Comparison of ENCODE assay signal across 8 cellular contexts in the genomic region with DNA sequence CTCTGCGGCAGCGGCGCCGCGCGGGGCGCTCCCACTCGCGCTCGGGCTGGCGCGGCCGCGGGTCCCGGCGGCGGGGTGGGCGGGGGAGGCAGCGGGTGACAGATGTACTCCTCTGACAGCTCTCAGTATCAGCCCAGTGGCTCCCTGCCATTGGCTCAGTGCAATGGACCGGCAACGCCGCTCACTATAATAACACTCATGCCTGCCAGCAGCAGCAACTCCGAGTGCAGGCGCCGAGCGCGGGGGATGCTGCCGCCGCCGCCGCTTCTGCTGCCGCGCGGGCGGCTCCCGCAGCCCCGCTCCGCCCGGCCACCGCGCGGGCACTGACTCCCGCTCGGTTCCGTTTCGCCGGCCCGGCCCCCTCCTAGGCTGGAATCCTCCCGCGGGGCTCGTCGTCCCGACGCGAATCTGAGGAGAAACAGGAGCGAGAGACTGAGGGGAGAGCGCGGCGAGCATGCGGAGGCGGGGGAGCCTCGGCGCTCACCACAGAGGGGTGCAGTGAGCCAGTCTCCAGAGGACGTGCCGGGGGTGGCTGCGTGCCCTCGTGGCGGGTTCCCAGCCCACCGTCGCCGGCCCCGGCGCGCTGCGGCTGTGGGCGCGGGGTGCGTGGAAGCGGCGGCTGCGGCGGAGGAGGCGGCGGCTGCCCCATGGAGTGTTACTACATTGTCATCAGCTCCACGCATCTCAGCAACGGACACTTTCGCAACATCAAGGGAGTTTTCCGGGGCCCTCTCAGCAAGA. TPM values are rescaled to one million over a fixed set of nuclear protein-coding genes. Genes with fewer than 3 reads are reported as not detected.
DNase-seq lines count a peak whose midpoint lies in the region; ATAC-seq and TF ChIP-seq lines count a peak whose summit lies in the region.

ZNF804A (plus strand) TSS at position 217 of the 741 bp plus-strand sequence; CDS start at position 648, 431 bp downstream.

- H2AFZ ChIP-seq in H9 (ENCODE audit: low read length): peak within 1 kb of the TSS; percentile 34

- peak within 1 kb of the TSS; percentile 56 for H3K4me2 ChIP-seq in H9 (ENCODE audit: insufficient read depth, insufficient read length, low read length)

- peaks cover 12% of the 10 kb centered on the region for H3K23me2 ChIP-seq in H9 (ENCODE audit: insufficient read length, low read depth, low read length, poor library complexity, severe bottlenecking)

- H3K27me3 ChIP-seq in H9 (ENCODE audit: insufficient read depth, low read length) (peaks cover 11% of the 10 kb centered on the region; the same call in 1 of the 2 replicates), left lung (peaks cover 5 to 56% of the 10 kb centered on the region in 2 donors)

- peaks cover 13% of the 10 kb centered on the region for H3K4me1 Mint-ChIP-seq in activated naive CD4-positive, alpha-beta T cell treated with anti-CD3 and anti-CD28 coated beads for 36 hours (ENCODE audit: low read depth)
- peaks cover 17% of the 10 kb centered on the region in 2 experiments for H3K4me1 Mint-ChIP-seq in H9
- peaks cover 38% of the 10 kb centered on the region for H3K4me1 Mint-ChIP-seq in dendritic cell treated with granulocyte-macrophage colony-stimulating factor and Interleukin-4, amounts not matched to agents 40 ng/mL and 50 ng/mL, for 4 days (ENCODE audit: low read depth)
- H3K4me1 Mint-ChIP-seq in stimulated activated memory B cell treated with anti-CD40 and anti-IgM and Interleukin-4, amounts not matched to agents 10 μg/mL and 1 μg/mL and 100 μg/mL, for 72 hours: peaks cover 24% of the 10 kb centered on the region

- no peak for TF ChIP-seq CTCF in H9 (conservative IDR thresholded peaks at IDR 0.05)
- no peak for TF ChIP-seq CTCF in left lung (IDR thresholded peaks at IDR 0.05)

- intact Hi-C loops in activated naive CD4-positive, alpha-beta T cell treated with anti-CD3 and anti-CD28 coated beads for 36 hours (cut with micrococcal nuclease): no loop called here
- intact Hi-C loops in dendritic cell treated with granulocyte-macrophage colony-stimulating factor and Interleukin-4, amounts not matched to agents 40 ng/mL and 50 ng/mL, for 4 days (cut with micrococcal nuclease): loop anchor here (5.0 kb wide), 1 partner anchor 1889 kb away; the partner anchor contains the start of gene ZC3H15
- intact Hi-C loops in left lung (cut with DNase I): no loop called here

- H3K27ac Mint-ChIP-seq in activated naive CD4-positive, alpha-beta T cell treated with anti-CD3 and anti-CD28 coated beads for 36 hours: peak within 1 kb of the TSS; percentile 30
- H3K27ac Mint-ChIP-seq in H9: no peak within 1 kb of the TSS
- H3K27ac Mint-ChIP-seq in dendritic cell treated with granulocyte-macrophage colony-stimulating factor and Interleukin-4, amounts not matched to agents 40 ng/mL and 50 ng/mL, for 4 days: peak within 1 kb of the TSS; percentile 95
- peak within 1 kb of the TSS; percentile 75 for H3K27ac Mint-ChIP-seq in stimulated activated memory B cell treated with anti-CD40 and anti-IgM and Interleukin-4, amounts not matched to agents 10 μg/mL and 1 μg/mL and 100 μg/mL, for 72 hours

- H3K79me1 ChIP-seq in H9 (ENCODE audit: insufficient read depth, low read depth, low read length, poor library complexity, severe bottlenecking): no peaks in the 10 kb centered on the region

- H3K9me3 ChIP-seq in H9 (ENCODE audit: control insufficient read depth, low read depth, low read length): no peaks in the 10 kb centered on the region
- no peaks in the 10 kb centered on the region for H3K9me3 ChIP-seq in SK-N-MC (ENCODE audit: low read depth, low read length)
- H3K9me3 ChIP-seq in left lung: no peaks in the 10 kb centered on the region

- no peak within 1 kb of the TSS for H3K27ac ChIP-seq in H9 (ENCODE audit: insufficient read length, low read depth, low read length)
- no peak within 1 kb of the TSS for H3K27ac ChIP-seq in SK-N-MC
- peak within 1 kb of the TSS; percentile 77 to 98 for H3K27ac ChIP-seq in left lung

- H2AK5ac ChIP-seq in H9 (ENCODE audit: insufficient read length, low read length): no peak within 1 kb of the TSS

- H3K36me3 ChIP-seq in SK-N-MC (ENCODE audit: insufficient read depth, low read length): no peaks in the 10 kb centered on the region
- no peaks in the 10 kb centered on the region for H3K36me3 ChIP-seq in left lung

- CTCF ChIA-PET in activated naive CD4-positive, alpha-beta T cell treated with anti-CD3 and anti-CD28 coated beads for 36 hours (lab: Charles Lee): no interaction called here

- peaks cover 39% of the 10 kb centered on the region for H3K27me3 Mint-ChIP-seq in activated naive CD4-positive, alpha-beta T cell treated with anti-CD3 and anti-CD28 coated beads for 36 hours (ENCODE audit: low read depth)
- peaks cover 60% of the 10 kb centered on the region for H3K27me3 Mint-ChIP-seq in H9 (ENCODE audit: low read depth)
- H3K27me3 Mint-ChIP-seq in dendritic cell treated with granulocyte-macrophage colony-stimulating factor and Interleukin-4, amounts not matched to agents 40 ng/mL and 50 ng/mL, for 4 days: no peaks in the 10 kb centered on the region
- peaks cover 18% of the 10 kb centered on the region for H3K27me3 Mint-ChIP-seq in stimulated activated memory B cell treated with anti-CD40 and anti-IgM and Interleukin-4, amounts not matched to agents 10 μg/mL and 1 μg/mL and 100 μg/mL, for 72 hours

- H2BK12ac ChIP-seq in H9 (ENCODE audit: insufficient read length, low read depth, low read length): no peak within 1 kb of the TSS

- ATAC-seq in left lung: peak; percentile 64
- ATAC-seq in stimulated activated memory B cell treated with anti-CD40 and anti-IgM and Interleukin-4, amounts not matched to agents 10 μg/mL and 1 μg/mL and 100 μg/mL, for 72 hours: peak; percentile 93

- peak within 1 kb of the TSS; percentile 45 for H3K4me3 Mint-ChIP-seq in activated naive CD4-positive, alpha-beta T cell treated with anti-CD3 and anti-CD28 coated beads for 36 hours
- peak within 1 kb of the TSS; percentile 64 to 83 for H3K4me3 Mint-ChIP-seq in H9
- H3K4me3 Mint-ChIP-seq in dendritic cell treated with granulocyte-macrophage colony-stimulating factor and Interleukin-4, amounts not matched to agents 40 ng/mL and 50 ng/mL, for 4 days: peak within 1 kb of the TSS; percentile 84
- H3K4me3 Mint-ChIP-seq in stimulated activated memory B cell treated with anti-CD40 and anti-IgM and Interleukin-4, amounts not matched to agents 10 μg/mL and 1 μg/mL and 100 μg/mL, for 72 hours: peak within 1 kb of the TSS; percentile 77

- no peak within 1 kb of the TSS for H2BK15ac ChIP-seq in H9 (ENCODE audit: low read depth, low read length)

- no peak within 1 kb of the TSS for H2BK120ac ChIP-seq in H9 (ENCODE audit: low read depth, low read length, poor library complexity, severe bottlenecking)

- H3K4me1 ChIP-seq in H9 (ENCODE audit: insufficient read depth, low read length): no peaks in the 10 kb centered on the region
- H3K4me1 ChIP-seq in left lung: peaks cover 3 to 23% of the 10 kb centered on the region in 2 donors

- no peak within 1 kb of the TSS for H2BK20ac ChIP-seq in H9 (ENCODE audit: low read depth, low read length, poor library complexity, severe bottlenecking)

- H3K56ac ChIP-seq in H9 (ENCODE audit: insufficient read length, low read depth, low read length): no peak within 1 kb of the TSS

- no peak within 1 kb of the TSS for H3T11ph ChIP-seq in H9 (ENCODE audit: low read length)

- H3K14ac ChIP-seq in H9 (ENCODE audit: insufficient read depth, low read length): no peak within 1 kb of the TSS

- H4K20me1 ChIP-seq in H9 (ENCODE audit: control insufficient read depth, insufficient read depth, insufficient read length): no peaks in the 10 kb centered on the region

- H3K4me3 ChIP-seq in SK-N-MC: peak within 1 kb of the TSS; percentile 91
- peak within 1 kb of the TSS; percentile 42 to 58 for H3K4me3 ChIP-seq in left lung

- no peak within 1 kb of the TSS for H3K23ac ChIP-seq in H9 (ENCODE audit: insufficient read length, low read depth, low read length)

- no peak within 1 kb of the TSS for H2BK5ac ChIP-seq in H9 (ENCODE audit: insufficient read length, low read length)

- H4K5ac ChIP-seq in H9 (ENCODE audit: insufficient read length, low read depth, low read length): no peak within 1 kb of the TSS

- no peaks in the 10 kb centered on the region for H3K9me3 Mint-ChIP-seq in activated naive CD4-positive, alpha-beta T cell treated with anti-CD3 and anti-CD28 coated beads for 36 hours
- H3K9me3 Mint-ChIP-seq in H9: no peaks in the 10 kb centered on the region
- H3K9me3 Mint-ChIP-seq in dendritic cell treated with granulocyte-macrophage colony-stimulating factor and Interleukin-4, amounts not matched to agents 40 ng/mL and 50 ng/mL, for 4 days: no peaks in the 10 kb centered on the region
- H3K9me3 Mint-ChIP-seq in stimulated activated memory B cell treated with anti-CD40 and anti-IgM and Interleukin-4, amounts not matched to agents 10 μg/mL and 1 μg/mL and 100 μg/mL, for 72 hours: no peaks in the 10 kb centered on the region

- H3K9ac ChIP-seq in H9 (ENCODE audit: extremely low read depth, insufficient read length, low read length) (no peak within 1 kb of the TSS), SK-N-MC (ENCODE audit: insufficient read length) (peak within 1 kb of the TSS; percentile 65)

- no peak within 1 kb of the TSS for H4K91ac ChIP-seq in H9 (ENCODE audit: insufficient read length, low read depth, low read length)

- H3K36me3 Mint-ChIP-seq in activated naive CD4-positive, alpha-beta T cell treated with anti-CD3 and anti-CD28 coated beads for 36 hours (ENCODE audit: low read depth): no peaks in the 10 kb centered on the region
- H3K36me3 Mint-ChIP-seq in H9 (ENCODE audit: insufficient read depth in 1 of 3, low read depth in 3 of 3): no peaks in the 10 kb centered on the region
- H3K36me3 Mint-ChIP-seq in dendritic cell treated with granulocyte-macrophage colony-stimulating factor and Interleukin-4, amounts not matched to agents 40 ng/mL and 50 ng/mL, for 4 days (ENCODE audit: low read depth): peaks cover 13% of the 10 kb centered on the region
- no peaks in the 10 kb centered on the region for H3K36me3 Mint-ChIP-seq in stimulated activated memory B cell treated with anti-CD40 and anti-IgM and Interleukin-4, amounts not matched to agents 10 μg/mL and 1 μg/mL and 100 μg/mL, for 72 hours

- no peak within 1 kb of the TSS for H4K8ac ChIP-seq in H9 (replicated peaks; ENCODE audit: insufficient read length, low read depth, low read length)

- WGBS in H9 (ENCODE audit: extremely low coverage, insufficient read length, low lambda C conversion rate): no CpG with 5 or more reads among the region's 88 CpGs

- no peak for DNase-seq in activated naive CD4-positive, alpha-beta T cell treated with anti-CD3 and anti-CD28 coated beads for 36 hours
- DNase-seq in activated naive CD4-positive, alpha-beta T cell treated with Interleukin-2 at 50 U/mL for 16 hours: no peak
- peak; percentile 49 for DNase-seq in H9
- DNase-seq in LHCN-M2 (ENCODE audit: low read depth): peak; percentile 15
- no peak for DNase-seq in SK-N-MC (ENCODE audit: low read depth, low spot score)
- DNase-seq in left lung: peak; percentile 72 to 90

- no peak within 1 kb of the TSS for H3K18ac ChIP-seq in H9 (ENCODE audit: insufficient read length, low read depth, low read length)

- H3K79me2 ChIP-seq in H9 (ENCODE audit: insufficient read depth, low read length): no peaks in the 10 kb centered on the region

- no peak within 1 kb of the TSS for H3K4ac ChIP-seq in H9 (ENCODE audit: low read depth, low read length)

RNA-seq across cellular contexts. Expression of gene ZNF804A, which starts in this region (rescaled TPM):
- not detected for total RNA-seq in activated naive CD4-positive, alpha-beta T cell treated with anti-CD3 and anti-CD28 coated beads for 36 hours
- not detected in 2 replicates for total RNA-seq in H9 (2021)
- total RNA-seq in LHCN-M2 (2014; rRNA removed): 0.29 TPM in 1 of 2 replicates, not detected in the other
- not detected for polyA plus RNA-seq in LHCN-M2 (2012)
- total RNA-seq in left lung: under 1 TPM; 0.52 to 0.86 TPM

Comparison
In these comparisons a context has a peak if more than half of its experiments do, and no peak if none do; other contexts are left out.
1. Peak in DNase-seq and H3K4me2 ChIP-seq in H9; RNA of the gene not detected or under 1 TPM.
2. Peak in DNase-seq in LHCN-M2; RNA of the gene not detected or under 1 TPM.
3. Peak in DNase-seq, ATAC-seq, H3K4me3 ChIP-seq and H3K27ac ChIP-seq in left lung; RNA of the gene not detected or under 1 TPM.
4. H3K27ac Mint-ChIP-seq: peak in activated naive CD4-positive, alpha-beta T cell treated with anti-CD3 and anti-CD28 coated beads for 36 hours (single experiment), dendritic cell treated with granulocyte-macrophage colony-stimulating factor and Interleukin-4, amounts not matched to agents 40 ng/mL and 50 ng/mL, for 4 days (single experiment) and stimulated activated memory B cell treated with anti-CD40 and anti-IgM and Interleukin-4, amounts not matched to agents 10 μg/mL and 1 μg/mL and 100 μg/mL, for 72 hours (single experiment); none in H9 (0 of 3).
5. Peak in every context shown above with its lines, with median percentiles within 50 percentile points of each other: H3K4me3 Mint-ChIP-seq.